8 cellular contexts compared by ENCODE assay signal in the genomic region with DNA sequence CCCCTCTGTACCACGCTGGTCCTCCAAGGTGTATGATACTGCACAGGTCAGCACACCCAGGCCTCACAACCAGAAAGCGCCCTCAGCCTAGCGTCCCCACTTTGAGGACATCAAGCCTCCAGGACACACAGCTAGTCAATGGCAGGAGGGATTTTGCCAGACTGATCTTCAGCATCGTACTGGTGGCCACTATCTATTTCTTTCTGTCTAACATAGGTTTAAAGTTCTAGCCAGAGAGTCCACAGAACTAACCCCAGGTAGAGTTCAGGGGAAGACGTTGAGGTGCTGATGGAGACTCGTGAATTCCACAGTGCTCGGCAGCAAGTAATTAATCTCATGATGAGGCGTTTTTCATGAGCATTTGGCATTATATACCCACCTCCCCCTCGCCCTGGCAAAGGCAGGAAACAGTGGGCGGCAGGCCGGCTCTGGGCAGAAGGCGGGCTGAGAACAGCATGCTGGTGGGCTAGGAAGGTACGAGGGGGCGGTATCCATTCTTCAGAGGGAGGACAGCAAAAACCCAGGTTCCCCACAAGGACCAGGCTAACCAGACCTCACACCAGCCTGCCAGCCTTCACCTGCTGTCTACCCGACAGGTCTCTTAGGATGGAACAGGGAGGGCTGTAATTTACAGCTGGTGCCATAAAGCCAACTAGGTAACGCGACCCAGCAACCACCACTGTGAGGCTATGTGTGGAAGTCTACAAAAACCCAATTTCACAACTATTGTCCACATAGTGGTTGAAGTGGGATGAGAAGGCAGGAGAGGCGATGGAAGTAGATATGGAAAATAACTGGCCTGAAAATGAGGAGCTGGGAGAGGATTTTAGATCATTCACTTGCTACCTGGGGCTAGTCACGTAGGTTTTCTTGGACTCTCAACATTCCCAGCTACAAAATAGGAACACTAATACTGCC. TPM values are rescaled to one million over a fixed set of nuclear protein-coding genes. Genes with fewer than 3 reads are reported as not detected.
DNase-seq lines count a peak whose midpoint lies in the region; ATAC-seq and TF ChIP-seq lines count a peak whose summit lies in the region.

No MANE protein-coding gene starts in this region.

- H3K36me3 ChIP-seq in SJSA1 (peaks cover 61% of the 10 kb centered on the region), duodenal mucosa (ENCODE audit: control insufficient read depth in 1 of 2, insufficient read depth in 2 of 2, low read length in 2 of 2) (peaks cover 8 to 9% of the 10 kb centered on the region in 2 donors), ovary (no peaks in the 10 kb centered on the region)

- H3K4me3 ChIP-seq in SJSA1: no peak overlapping the region
- H3K4me3 ChIP-seq in duodenal mucosa (ENCODE audit: low read depth in 1 of 2, low read length in 2 of 2): peak overlapping the region; percentile 56 to 70
- peak overlapping the region; percentile 2 for H3K4me3 ChIP-seq in ovary

- H3K27ac ChIP-seq in SJSA1 (peak overlapping the region; percentile 71), duodenal mucosa (ENCODE audit: low read depth, low read length) (peak overlapping the region; percentile 81), ovary (peak overlapping the region in 1 of 2 donors; percentile 62)

- peaks cover 98% of the 10 kb centered on the region for H3K4me1 ChIP-seq in SJSA1 (replicated peaks)
- H3K4me1 ChIP-seq in duodenal mucosa (ENCODE audit: control insufficient read depth in 1 of 2, insufficient read depth in 2 of 2, low read length in 2 of 2): peaks cover 83 to 95% of the 10 kb centered on the region in 2 donors
- H3K4me1 ChIP-seq in ovary (ENCODE audit: insufficient read depth): peaks cover 55% of the 10 kb centered on the region

- no peak for TF ChIP-seq CTCF in ovary (IDR thresholded peaks at IDR 0.05)

- intact Hi-C loops in ovary (cut with DNase I) (loop anchor here in 1 of 4 donors (5.0 kb wide), 1 partner anchor 37 kb away; no protein-coding TSS in a partner anchor), sciatic nerve (cut with DNase I) (loop anchor here (10.0 kb wide), 1 partner anchor 54 kb away; no protein-coding TSS in a partner anchor)

- TF ChIP-seq EP300 in ovary (IDR thresholded peaks at IDR 0.05): no peak

- peak overlapping the region; percentile 54 to 67 for H3K9ac ChIP-seq in duodenal mucosa (ENCODE audit: low read depth in 1 of 2, low read length in 2 of 2)

- DNase-seq in COLO668 (lab: John Stamatoyannopoulos, UW; ENCODE audit: unreplicated experiment) (peak; percentile 50), SJSA1 (ENCODE audit: low read depth in 1 of 2, low spot score in 2 of 2) (no peak), ovary (no peak), sciatic nerve (ENCODE audit: low spot score) (no peak), NCI-H128 (lab: John Stamatoyannopoulos, UW; ENCODE audit: unreplicated experiment) (no peak)

- no peaks in the 10 kb centered on the region for H3K27me3 ChIP-seq in SJSA1 (replicated peaks)
- no peaks in the 10 kb centered on the region for H3K27me3 ChIP-seq in duodenal mucosa (ENCODE audit: control insufficient read depth in 1 of 2, insufficient read depth in 2 of 2, low read length in 2 of 2)
- no peaks in the 10 kb centered on the region for H3K27me3 ChIP-seq in ovary

- 37 to 51% (median 44%) methylated on average over 19 of the region's 19 CpGs for WGBS in ovary, 3 donors

- no peak for TF ChIP-seq POLR2A in ovary (IDR thresholded peaks at IDR 0.05)

- ATAC-seq in sciatic nerve (no peak), GM19328 (IDR thresholded peaks at IDR 0.05; ENCODE audit: unreplicated experiment) (no peak), GM19395 (IDR thresholded peaks at IDR 0.05; ENCODE audit: unreplicated experiment) (no peak)

- H3K9me3 ChIP-seq in SJSA1 (replicated peaks) (no peaks in the 10 kb centered on the region), duodenal mucosa (ENCODE audit: control insufficient read depth in 1 of 2, low read length in 2 of 2) (no peaks in the 10 kb centered on the region), ovary (no peaks in the 10 kb centered on the region)

RNA-seq across cellular contexts. Expression of a gene that starts 18.5 kb away (rescaled TPM):
- 510 and 668 TPM in 2 replicates for total RNA-seq in SJSA1 (2014; rRNA removed; shearing (Covaris generic))
- 100 to 1,000 TPM; 128 to 452 (median 348) TPM for total RNA-seq in ovary
- 100 to 1,000 TPM; 196 to 530 TPM for polyA plus RNA-seq in ovary
- 973 TPM for total RNA-seq in sciatic nerve
